Comparison of ENCODE assay signal across 13 cellular contexts in genomic region chr10:114613237-114613979, GRCh38. TPM values are rescaled to one million over a fixed set of nuclear protein-coding genes. Genes with fewer than 3 reads are reported as not detected.
DNase-seq lines count a peak whose midpoint lies in the region; ATAC-seq and TF ChIP-seq lines count a peak whose summit lies in the region.
"Had no signal": no experiment of that assay in that cellular context is flagged by ENCODE, and none has a peak within 500 bp of the region (broad histone marks: within the 10 kb centered on the region; RNA-seq: fewer than 3 reads in every experiment).

No MANE protein-coding gene starts in this region.

- H3K4me3 ChIP-seq in right atrium auricular region (no peak overlapping the region), muscle layer of duodenum (ENCODE audit: low read depth in 1 of 2, low read length in 2 of 2) (no peak overlapping the region)
- H3K4me3 ChIP-seq: thoracic aorta had no signal

- DNase-seq in Right ventricle myocardium inferior (ENCODE audit: missing footprints) (no peak), cardiac septum (ENCODE audit: low spot score) (no peak), right atrium auricular region (ENCODE audit: low spot score) (no peak), retina (no peak), 8988T (no peak)
- DNase-seq in activated effector memory CD4-positive, alpha-beta T cell treated with anti-CD3 and anti-CD28 coated beads, Interleukin-2, amount 50 U/mL, for 16 hours = no peak
- DNase-seq: activated CD4-positive, alpha-beta T cell treated with anti-CD3 and anti-CD28 coated beads, Interleukin-2, amount 50 U/mL, for 4 hours; NCI-H2029 treated with DMSO at 0.1 percent for 48 hours; T1000 had no signal

- H3K27ac ChIP-seq in right atrium auricular region = peak overlapping the region; percentile 71 to 75
- H3K27ac ChIP-seq in muscle layer of duodenum (ENCODE audit: low read length) = peak overlapping the region; percentile 70
- H3K27ac ChIP-seq: parathyroid adenoma, thoracic aorta had no signal

- peaks cover 0 to 78% of the 10 kb centered on the region in 2 donors for H3K4me1 ChIP-seq in right atrium auricular region
- H3K4me1 ChIP-seq in muscle layer of duodenum (ENCODE audit: control insufficient read depth in 1 of 2, insufficient read depth in 2 of 2, low read length in 2 of 2) = no peaks in the 10 kb centered on the region
- H3K4me1 ChIP-seq: parathyroid adenoma had no signal

- ATAC-seq in Right ventricle myocardium inferior (peak; percentile 24), HG03135 (IDR thresholded peaks at IDR 0.05; ENCODE audit: unreplicated experiment) (no peak)

- H3K9me3 ChIP-seq in right atrium auricular region (no peaks in the 10 kb centered on the region), muscle layer of duodenum (ENCODE audit: control insufficient read depth in 1 of 2, low read length in 2 of 2) (no peaks in the 10 kb centered on the region)
- H3K9me3 ChIP-seq: thoracic aorta had no signal

- H3K36me3 ChIP-seq in right atrium auricular region = no peaks in the 10 kb centered on the region
- no peaks in the 10 kb centered on the region for H3K36me3 ChIP-seq in muscle layer of duodenum (ENCODE audit: control insufficient read depth in 1 of 2, insufficient read depth in 2 of 2, low read length in 2 of 2)
- H3K36me3 ChIP-seq: thoracic aorta had no signal

- H3K27me3 ChIP-seq in right atrium auricular region (no peaks in the 10 kb centered on the region), muscle layer of duodenum (ENCODE audit: low read depth, low read length) (no peaks in the 10 kb centered on the region)

- intact Hi-C loops in Right ventricle myocardium inferior (cut with DNase I) (no loop called here), cardiac septum (cut with DNase I) (no loop called here)

- TF ChIP-seq CTCF in right atrium auricular region (IDR thresholded peaks at IDR 0.05) = no peak

RNA-seq across cellular contexts. Expression of gene ABLIM1, which starts 44.7 kb away (rescaled TPM):
- 730 TPM for total RNA-seq in Right ventricle myocardium inferior
- 473 TPM for total RNA-seq in cardiac septum
- 100 to 1,000 TPM; 359 to 404 TPM for total RNA-seq in right atrium auricular region
